Comparison of ENCODE assay signal across 17 cellular contexts in genomic region chr1:83791821-83792437, GRCh38.
DNase-seq lines count a peak whose midpoint lies in the region.
"Had no signal": no experiment of that assay in that cellular context is flagged by ENCODE, and none has a peak within 500 bp of the region (broad histone marks: within the 10 kb centered on the region; RNA-seq: fewer than 3 reads in every experiment).

No MANE protein-coding gene starts in this region.

- no peak overlapping the region for H3K27ac ChIP-seq in substantia nigra (ENCODE audit: low read depth, low read length, poor library complexity, severe bottlenecking)
- H3K27ac ChIP-seq: KMS-11 had no signal

- no peaks in the 10 kb centered on the region for H3K36me3 ChIP-seq in MG63
- H3K36me3 ChIP-seq: BLaER1 treated with 17β-estradiol and CSF1 and Interleukin-3, amounts not matched to agents 10 nM and 100 nM had no signal

- no peaks in the 10 kb centered on the region for H3K9me3 ChIP-seq in MG63
- H3K9me3 ChIP-seq: BLaER1 treated with 17β-estradiol and CSF1 and Interleukin-3, amounts not matched to agents 10 nM and 100 nM had no signal

- H3K27me3 ChIP-seq in MG63, result no peaks in the 10 kb centered on the region
- H3K27me3 ChIP-seq: BLaER1 treated with 17β-estradiol and CSF1 and Interleukin-3, amounts not matched to agents 10 nM and 100 nM had no signal

- no peak overlapping the region for H3K4me3 ChIP-seq in MG63
- H3K4me3 ChIP-seq: BLaER1 treated with 17β-estradiol and CSF1 and Interleukin-3, amounts not matched to agents 10 nM and 100 nM had no signal

- peak; percentile 30 for DNase-seq in EL
- peak; percentile 6 for DNase-seq in MG63
- peak; percentile 75 for DNase-seq in dedifferentiated amniotic fluid mesenchymal stem cell (ENCODE audit: extremely low spot score)
- peak; percentile 1 for DNase-seq in non-pigmented ciliary epithelial cell (ENCODE audit: low read depth)
- no peak for DNase-seq in cerebellar nuclear complex (lab: John Stamatoyannopoulos, UW)
- DNase-seq in HuH-7 (ENCODE audit: low spot score), result no peak
- no peak for DNase-seq in substantia nigra (lab: John Stamatoyannopoulos, UW)
- no peak for DNase-seq in NCI-H187 treated with DMSO at 0.1 percent for 48 hours (lab: John Stamatoyannopoulos, UW)
- DNase-seq: activated gamma-delta T cell; effector memory CD8-positive, alpha-beta T cell; midbrain; NCI-H187; NCI-H510A treated with DMSO at 0.1 percent for 48 hours; nucleus accumbens; trophoblast cell had no signal

Comparison
In these comparisons a context has a peak if more than half of its experiments do, and no peak if none do; other contexts are left out.
1. DNase-seq: peak in EL (single experiment), MG63 (single experiment), dedifferentiated amniotic fluid mesenchymal stem cell (single experiment) and non-pigmented ciliary epithelial cell (single experiment); none in cerebellar nuclear complex (0 of 2), HuH-7 (single experiment), substantia nigra (0 of 49) and NCI-H187 treated with DMSO at 0.1 percent for 48 hours (single experiment).